Comparison of ENCODE assay signal across 7 cellular contexts in genomic region chr18:21740474-21740723, GRCh38. TPM values are rescaled to one million over a fixed set of nuclear protein-coding genes. Genes with fewer than 3 reads are reported as not detected.
DNase-seq lines count a peak whose midpoint lies in the region; ATAC-seq, FAIRE-seq and TF ChIP-seq lines count a peak whose summit lies in the region.

No MANE protein-coding gene starts in this region.

- peaks cover 27% of the 10 kb centered on the region for H3K36me3 Mint-ChIP-seq in activated T-helper 17 cell treated with anti-CD3 and anti-CD28 coated beads, Interleukin-2, amount 50 U/mL, for 72 hours (ENCODE audit: low read depth)

- intact Hi-C loops in HCT116 (cut with micrococcal nuclease): loop anchor here (5.0 kb wide), 2 partner anchors 38 to 128 kb away; partner anchors contain the start of genes ABHD3 and SNRPD1
- intact Hi-C loops in pancreas (cut with DNase I): no loop called here

- no TSS peak for BruUV-seq in HCT116 (replicated peaks; lab: Mats Ljungman, UMichigan)

- H3K4me1 Mint-ChIP-seq in activated T-helper 17 cell treated with anti-CD3 and anti-CD28 coated beads, Interleukin-2, amount 50 U/mL, for 72 hours: peaks cover 29% of the 10 kb centered on the region

- H3K36me3 ChIP-seq in HCT116 (ENCODE audit: control insufficient read depth in 1 of 2, insufficient read depth in 2 of 2, low read length in 2 of 2) (no peaks in the 10 kb centered on the region), gastroesophageal sphincter (no peaks in the 10 kb centered on the region), pancreas (no peaks in the 10 kb centered on the region)

- no peak for TF ChIP-seq EP300 in gastroesophageal sphincter (IDR thresholded peaks at IDR 0.05)

- ATAC-seq in GM18498 (IDR thresholded peaks at IDR 0.05; ENCODE audit: unreplicated experiment): peak; percentile 97
- ATAC-seq in HCT116: peak; percentile 95
- peak; percentile 96 for ATAC-seq in activated T-helper 17 cell treated with anti-CD3 and anti-CD28 coated beads, Interleukin-2, amount 50 U/mL, for 72 hours (replicated peaks)
- peak; percentile 99 for ATAC-seq in gastroesophageal sphincter
- ATAC-seq in pancreas: peak; percentile 96 to 99 (median 96)

- H3K9ac ChIP-seq in HCT116 (ENCODE audit: low read length): peak overlapping the region; percentile 90

- peaks cover 41% of the 10 kb centered on the region for H3K79me2 ChIP-seq in HCT116 (ENCODE audit: insufficient read depth, low read length)

- H3K9me3 ChIP-seq in HCT116 (ENCODE audit: control insufficient read depth in 1 of 2, insufficient read depth in 1 of 2, low read depth in 1 of 2, low read length in 2 of 2) (no peaks in the 10 kb centered on the region), gastroesophageal sphincter (no peaks in the 10 kb centered on the region), pancreas (no peaks in the 10 kb centered on the region)

- no peaks in the 10 kb centered on the region for H3K27me3 ChIP-seq in HCT116 (ENCODE audit: insufficient read depth, low read length)
- no peaks in the 10 kb centered on the region for H3K27me3 ChIP-seq in gastroesophageal sphincter
- H3K27me3 ChIP-seq in pancreas: no peaks in the 10 kb centered on the region

- peak overlapping the region; percentile 85 for H3K4me3 Mint-ChIP-seq in activated T-helper 17 cell treated with anti-CD3 and anti-CD28 coated beads, Interleukin-2, amount 50 U/mL, for 72 hours

- H3K4me3 ChIP-seq in HCT116 (replicated peaks in 1 of 2; ENCODE audit: low read depth in 1 of 2, low read length in 2 of 2): peak overlapping the region; percentile 77 to 80
- peak overlapping the region; percentile 78 for H3K4me3 ChIP-seq in NB4 (ENCODE audit: low read depth, low read length)
- H3K4me3 ChIP-seq in gastroesophageal sphincter: peak overlapping the region; percentile 86 to 99
- peak overlapping the region in 2 of 4 donors; percentile 92 to 97 for H3K4me3 ChIP-seq in pancreas

- H3K9me3 Mint-ChIP-seq in activated T-helper 17 cell treated with anti-CD3 and anti-CD28 coated beads, Interleukin-2, amount 50 U/mL, for 72 hours: peaks cover 8% of the 10 kb centered on the region

- RAD21 ChIA-PET in HCT116 (lab: Charles Lee; ENCODE audit: low non-redundant PET in 1 of 2, low total read pairs in 2 of 2, uncharacterized antibody in 2 of 2, unreplicated experiment in 2 of 2): no interaction called here

- TF ChIP-seq POLR2A in HCT116 (IDR thresholded peaks at IDR 0.05; ENCODE audit: borderline replicate concordance, extremely low read depth, insufficient read depth, insufficient read length) (no peak), NB4 (IDR thresholded peaks at IDR 0.05; ENCODE audit: extremely low read depth, insufficient read length) (peak; percentile 70), gastroesophageal sphincter (IDR thresholded peaks at IDR 0.05) (no peak)

- POLR2A ChIA-PET in HCT116 (lab: Charles Lee): interaction anchor here (0.6 to 1.4 kb wide), 11 partner anchors 9 to 205 kb away, joined by 3 to 9 read pairs (median 3); partner anchors contain the start of genes ABHD3 and ESCO1

- no peaks in the 10 kb centered on the region for H4K20me1 ChIP-seq in HCT116 (ENCODE audit: insufficient read depth)

- WGBS in gastroesophageal sphincter (ENCODE audit: low coverage in 1 of 2), 2 donors: 0% methylated on average over 1 to 7 of the region's 14 CpGs
- 0 to 1% methylated on average over 14 of the region's 14 CpGs for WGBS in pancreas, 2 donors

- FAIRE-seq in pancreas (lab: Jason Lieb, UNC): peak; percentile 98

- no peak for TF ChIP-seq CTCF in HCT116 (IDR thresholded peaks at IDR 0.05 in 2 of 3, conservative IDR thresholded peaks at IDR 0.05 in 1 of 3; ENCODE audit: borderline replicate concordance in 1 of 3, insufficient read depth in 1 of 3, low read depth in 2 of 3, low read length in 2 of 3)
- no peak for TF ChIP-seq CTCF in NB4 (IDR thresholded peaks at IDR 0.05; ENCODE audit: low read depth, low read length)
- no peak for TF ChIP-seq CTCF in gastroesophageal sphincter (IDR thresholded peaks at IDR 0.05)
- no peak for TF ChIP-seq CTCF in pancreas (IDR thresholded peaks at IDR 0.05)

- H3K27ac Mint-ChIP-seq in activated T-helper 17 cell treated with anti-CD3 and anti-CD28 coated beads, Interleukin-2, amount 50 U/mL, for 72 hours: peak overlapping the region; percentile 93

- H3K27ac ChIP-seq in HCT116 (ENCODE audit: low read depth, low read length): peak overlapping the region; percentile 92
- H3K27ac ChIP-seq in gastroesophageal sphincter: peak overlapping the region; percentile 39 to 99 (median 93)
- peak overlapping the region; percentile 95 to 99 (median 98) for H3K27ac ChIP-seq in pancreas

- H3K4me1 ChIP-seq in HCT116 (ENCODE audit: control insufficient read depth in 1 of 2, insufficient read depth in 2 of 2, low read length in 2 of 2) (peaks cover 11 to 21% of the 10 kb centered on the region in 2 experiments), gastroesophageal sphincter (peaks cover 0 to 51% (median 4%) of the 10 kb centered on the region in 3 donors), pancreas (peaks cover 0 to 6% (median 5%) of the 10 kb centered on the region in 3 donors)

- peak overlapping the region; percentile 90 for H3K4me2 ChIP-seq in HCT116 (ENCODE audit: low read length)

- CTCF ChIA-PET in HCT116 (lab: Charles Lee): interaction anchor here (0.9 to 1.5 kb wide), 2 partner anchors 10 to 140 kb away, joined by 3 to 5 read pairs; partner anchors contain the start of gene ESCO1

- H3K9me2 ChIP-seq in HCT116 (ENCODE audit: insufficient read depth): no peaks in the 10 kb centered on the region

- no peak for TF ChIP-seq RAD21 in HCT116 (IDR thresholded peaks at IDR 0.05; ENCODE audit: low read depth)

- DNase-seq in HCT116 (ENCODE audit: low read depth, low spot score) (no peak), NB4 (ENCODE audit: low read depth) (peak; percentile 96), pancreas (peak in 3 of 6 donors; percentile 97 to 99 (median 98)), NCI-H2107 (lab: John Stamatoyannopoulos, UW) (no peak)

- H3K27me3 Mint-ChIP-seq in activated T-helper 17 cell treated with anti-CD3 and anti-CD28 coated beads, Interleukin-2, amount 50 U/mL, for 72 hours: no peaks in the 10 kb centered on the region

- peak overlapping the region; percentile 79 for H2AFZ ChIP-seq in HCT116 (ENCODE audit: low read depth, low read length, poor library complexity, severe bottlenecking)

TF ChIP-seq in HCT116, 20 proteins besides CTCF, POLR2A, EP300 and RAD21:
- TF ChIP-seq ZFX (IDR thresholded peaks at IDR 0.05) (no peak), SP1 (IDR thresholded peaks at IDR 0.05; ENCODE audit: low read depth) (peak; percentile 48), ZNF274 (IDR thresholded peaks at IDR 0.05; ENCODE audit: low read depth, low read length) (no peak)
TF ChIP-seq in HCT116: peak in this region for 1.

RNA-seq across cellular contexts. Expression of gene MIB1, which starts 0.2 kb away (rescaled TPM):
- total RNA-seq in HCT116 (2021; ENCODE audit: unreplicated experiment): 56.1 TPM
- polyA plus RNA-seq in HCT116 (2012): 21.8 and 22.8 TPM in 2 replicates
- 10 to 100 TPM; 52.3 to 64.0 TPM for total RNA-seq in activated T-helper 17 cell treated with anti-CD3 and anti-CD28 coated beads, Interleukin-2, amount 50 U/mL, for 72 hours
- 10 to 100 TPM; 43.7 to 57.7 (median 47.3) TPM for total RNA-seq in gastroesophageal sphincter
- total RNA-seq in pancreas: 10 to 100 TPM; 15.3 to 23.9 (median 19.5) TPM
- 1 to 10 TPM; 2.9 to 5.4 TPM for polyA plus RNA-seq in pancreas

RNA-seq across cellular contexts. Expression of gene ABHD3, which starts 35.8 kb away (rescaled TPM):
- total RNA-seq in HCT116 (2021; ENCODE audit: unreplicated experiment) (29.9 TPM), gastroesophageal sphincter (10 to 100 TPM in 1 of 4 donors, 1 to 10 TPM in 3; 4.9 to 18.6 (median 8.5) TPM), pancreas (10 to 100 TPM in 1 of 6 donors, 1 to 10 TPM in 5; 6.0 to 14.4 (median 6.6) TPM)
- polyA plus RNA-seq in HCT116 (2012): 20.5 and 26.1 TPM in 2 replicates
- 10 to 100 TPM; 28.9 to 48.4 TPM for total RNA-seq in activated T-helper 17 cell treated with anti-CD3 and anti-CD28 coated beads, Interleukin-2, amount 50 U/mL, for 72 hours
- 10 to 100 TPM; 12.8 to 20.9 TPM for polyA plus RNA-seq in pancreas
